Comparison of ENCODE assay signal across 26 cellular contexts in genomic region chr20:14295238-14295637, GRCh38. TPM values are rescaled to one million over a fixed set of nuclear protein-coding genes. Genes with fewer than 3 reads are reported as not detected.
DNase-seq lines count a peak whose midpoint lies in the region; ATAC-seq and TF ChIP-seq lines count a peak whose summit lies in the region.
"Had no signal": no experiment of that assay in that cellular context is flagged by ENCODE, and none has a peak within 500 bp of the region (broad histone marks: within the 10 kb centered on the region; RNA-seq: fewer than 3 reads in every experiment).

No MANE protein-coding gene starts in this region.

- DNase-seq in RWPE2 (ENCODE audit: low spot score) (no peak), left lobe of liver (ENCODE audit: low spot score) (no peak)
- DNase-seq in stimulated activated CD4-positive, alpha-beta T cell treated with anti-CD3 and anti-CD28 coated beads, Interleukin-4, amount 100 ng/mL, for 1 hour: no peak
- DNase-seq in activated naive CD4-positive, alpha-beta T cell treated with Interleukin-2 at 50 U/mL for 16 hours: no peak
- DNase-seq: activated CD4-positive, alpha-beta T cell treated with anti-CD3 and anti-CD28 coated beads for 1 hour; activated CD8-positive, alpha-beta memory T cell treated with anti-CD3 and anti-CD28 coated beads for 24 hours; activated naive CD4-positive, alpha-beta T cell treated with anti-CD3 and anti-CD28 coated beads, Interleukin-2, amount 50 U/mL, for 16 hours; activated T-cell treated with anti-CD3 and anti-CD28 coated beads, Interleukin-2, amount 50 U/mL, for 4 hours; aorta; CD4-positive, CD25-positive, alpha-beta regulatory T cell; central memory CD4-positive, alpha-beta T cell; HCEC 1CT; NCI-H1092; NCI-H2029; NCI-H446; stimulated activated CD4-positive, alpha-beta T cell treated with anti-CD3 and anti-CD28 coated beads, Interleukin-2, amount 100 ng/mL, for 24 hours had no signal

- no peaks in the 10 kb centered on the region for H3K4me1 ChIP-seq in RWPE2 (ENCODE audit: insufficient read depth, poor library complexity, severe bottlenecking)
- H3K4me1 ChIP-seq: prostate gland, tibial nerve had no signal

- H3K9me3 ChIP-seq in RWPE2 (ENCODE audit: severe bottlenecking): no peaks in the 10 kb centered on the region
- H3K9me3 ChIP-seq: prostate gland, tibial nerve had no signal

- H3K27me3 ChIP-seq in RWPE2 (ENCODE audit: insufficient read depth, poor library complexity, severe bottlenecking): no peaks in the 10 kb centered on the region
- H3K27me3 ChIP-seq: tibial nerve had no signal

- H3K36me3 ChIP-seq in RWPE2 (ENCODE audit: low read depth): no peaks in the 10 kb centered on the region
- H3K36me3 ChIP-seq: prostate gland, tibial nerve had no signal

- H3K4me3 ChIP-seq in RWPE2 (ENCODE audit: severe bottlenecking): no peak overlapping the region
- H3K4me3 ChIP-seq: prostate gland, tibial nerve had no signal

- ATAC-seq in GM19468 (IDR thresholded peaks at IDR 0.05; ENCODE audit: extremely low read depth, unreplicated experiment) (peak; percentile 42), HG02870 (IDR thresholded peaks at IDR 0.05; ENCODE audit: unreplicated experiment) (peak; percentile 76), RWPE2 (ENCODE audit: low read depth) (no peak), left lobe of liver (peak; percentile 40), GM21515 (IDR thresholded peaks at IDR 0.05; ENCODE audit: unreplicated experiment) (no peak), GM18868 (IDR thresholded peaks at IDR 0.05; ENCODE audit: unreplicated experiment) (no peak)
- ATAC-seq: activated T-cell treated with anti-CD3 and anti-CD28 coated beads, Interleukin-2, amount 50 U/mL, for 4 hours; esophagus mucosa had no signal

- H3K27ac ChIP-seq in RWPE2 (ENCODE audit: poor library complexity, severe bottlenecking): peak overlapping the region; percentile 15
- H3K27ac ChIP-seq: KMS-11, prostate gland, tibial nerve had no signal

- TF ChIP-seq CTCF in RWPE2 (IDR thresholded peaks at IDR 0.05; ENCODE audit: poor library complexity, severe bottlenecking): no peak

RNA-seq across cellular contexts. Expression of gene FLRT3, which starts 42.2 kb away (rescaled TPM):
- 7.9 TPM for total RNA-seq in left lobe of liver
- total RNA-seq: activated T-cell treated with anti-CD3 and anti-CD28 coated beads, Interleukin-2, amount 50 U/mL, for 4 hours; CD4-positive, CD25-positive, alpha-beta regulatory T cell; G401; mononuclear cell had no signal

Comparison
In these comparisons a context has a peak if more than half of its experiments do, and no peak if none do; other contexts are left out.
1. ATAC-seq: peak in GM19468 (single experiment), HG02870 (single experiment) and left lobe of liver (single experiment); none in RWPE2 (single experiment), GM21515 (single experiment) and GM18868 (single experiment).